ENCODE assay signal across 20 cellular contexts in genomic region chr9:86682240-86682639, GRCh38.
DNase-seq lines count a peak whose midpoint lies in the region; ATAC-seq and TF ChIP-seq lines count a peak whose summit lies in the region.
"Had no signal": no experiment of that assay in that cellular context is flagged by ENCODE, and none has a peak within 500 bp of the region (broad histone marks: within the 10 kb centered on the region; RNA-seq: fewer than 3 reads in every experiment).

No MANE protein-coding gene starts in this region.

- intact Hi-C loops in CD8-positive, alpha-beta T cell (cut with DNase I, micrococcal nuclease): no loop called here

- no peak overlapping the region for H3K9ac ChIP-seq in SK-N-SH

- no peaks in the 10 kb centered on the region for H3K36me3 Mint-ChIP-seq in CD8-positive, alpha-beta T cell
- H3K36me3 Mint-ChIP-seq in activated CD8-positive, alpha-beta T cell treated with anti-CD3 and anti-CD28 coated beads, Interleukin-2, amount 10 ng/mL, durations not matched to agents 7 days and 5 days (ENCODE audit: low read depth): no peaks in the 10 kb centered on the region
- H3K36me3 Mint-ChIP-seq in naive thymus-derived CD8-positive, alpha-beta T cell: no peaks in the 10 kb centered on the region
- H3K36me3 Mint-ChIP-seq: stimulated activated naive B cell treated with anti-CD40 and anti-IgM and Interleukin-4, amounts not matched to agents 10 μg/mL and 1 μg/mL and 100 μg/mL, for 72 hours had no signal

- H3K4me3 ChIP-seq in SK-N-SH (ENCODE audit: low read depth in 2 of 2, low read length in 1 of 2): no peak overlapping the region
- peak overlapping the region; percentile 43 for H3K4me3 ChIP-seq in CD8-positive, alpha-beta T cell (ENCODE audit: low read depth, low read length)
- H3K4me3 ChIP-seq: lung, psoas muscle, skin epidermis had no signal

- no peak overlapping the region for H3K27ac ChIP-seq in SK-N-SH (ENCODE audit: low read depth in 2 of 2, low read length in 1 of 2)
- H3K27ac ChIP-seq in CD8-positive, alpha-beta T cell (ENCODE audit: low read depth, low read length): no peak overlapping the region
- H3K27ac ChIP-seq: 22Rv1, psoas muscle, skin epidermis had no signal

- no peak overlapping the region for H3K4me2 ChIP-seq in SK-N-SH

- H3K79me2 ChIP-seq in SK-N-SH (ENCODE audit: insufficient read depth): no peaks in the 10 kb centered on the region

- no peaks in the 10 kb centered on the region for H3K9me3 Mint-ChIP-seq in CD8-positive, alpha-beta T cell
- H3K9me3 Mint-ChIP-seq in activated CD8-positive, alpha-beta T cell treated with anti-CD3 and anti-CD28 coated beads, Interleukin-2, amount 10 ng/mL, durations not matched to agents 7 days and 5 days (ENCODE audit: insufficient read depth): no peaks in the 10 kb centered on the region
- no peaks in the 10 kb centered on the region for H3K9me3 Mint-ChIP-seq in naive thymus-derived CD8-positive, alpha-beta T cell
- H3K9me3 Mint-ChIP-seq: activated CD4-positive, alpha-beta memory T cell treated with anti-CD3 and anti-CD28 coated beads, Interleukin-2, amount 10 ng/mL, durations not matched to agents 7 days and 5 days; activated T-helper 2 cell treated with anti-CD3 and anti-CD28 coated beads, Interferon-gamma antibody, Interleukin-2, Interleukin-4, amounts not matched to agents 10 μg/mL and 5 μg/mL and 100 μg/mL, durations not matched to agents 14 hours and 24 hours and 36 hours; stimulated activated naive B cell treated with anti-CD40 and anti-IgM and Interleukin-4, amounts not matched to agents 10 μg/mL and 1 μg/mL and 100 μg/mL, for 72 hours had no signal

- H3F3A ChIP-seq in SK-N-SH (replicated peaks; ENCODE audit: insufficient read depth): no peaks in the 10 kb centered on the region

- no peaks in the 10 kb centered on the region for H3K27me3 ChIP-seq in SK-N-SH (ENCODE audit: insufficient read depth)
- H3K27me3 ChIP-seq in CD8-positive, alpha-beta T cell (ENCODE audit: insufficient read depth, low read length): no peaks in the 10 kb centered on the region

- no peak for TF ChIP-seq EP300 in SK-N-SH (IDR thresholded peaks at IDR 0.05; ENCODE audit: borderline replicate concordance in 1 of 2, low read depth in 1 of 2, low read length in 1 of 2)

- 69% methylated on average over 8 of the region's 8 CpGs for WGBS in SK-N-SH (ENCODE audit: low lambda C conversion rate)

- H3K27me3 Mint-ChIP-seq in CD8-positive, alpha-beta T cell (ENCODE audit: low read depth): peaks cover 5% of the 10 kb centered on the region
- no peaks in the 10 kb centered on the region for H3K27me3 Mint-ChIP-seq in activated CD8-positive, alpha-beta T cell treated with anti-CD3 and anti-CD28 coated beads, Interleukin-2, amount 10 ng/mL, durations not matched to agents 7 days and 5 days (ENCODE audit: low read depth)
- peaks cover 0 to 14% (median 5%) of the 10 kb centered on the region in 5 donors for H3K27me3 Mint-ChIP-seq in naive thymus-derived CD8-positive, alpha-beta T cell
- H3K27me3 Mint-ChIP-seq: activated CD4-positive, alpha-beta memory T cell treated with anti-CD3 and anti-CD28 coated beads, Interleukin-2, amount 10 ng/mL, durations not matched to agents 7 days and 5 days; stimulated activated naive B cell treated with anti-CD40 and anti-IgM and Interleukin-4, amounts not matched to agents 10 μg/mL and 1 μg/mL and 100 μg/mL, for 72 hours had no signal

- no peak overlapping the region for H3K27ac Mint-ChIP-seq in CD8-positive, alpha-beta T cell
- H3K27ac Mint-ChIP-seq in activated CD8-positive, alpha-beta T cell treated with anti-CD3 and anti-CD28 coated beads, Interleukin-2, amount 10 ng/mL, durations not matched to agents 7 days and 5 days: no peak overlapping the region
- peak overlapping the region in 7 of 10 donors; percentile 37 to 94 (median 73) for H3K27ac Mint-ChIP-seq in naive thymus-derived CD8-positive, alpha-beta T cell
- H3K27ac Mint-ChIP-seq: activated CD4-positive, alpha-beta memory T cell treated with anti-CD3 and anti-CD28 coated beads, Interleukin-2, amount 10 ng/mL, durations not matched to agents 7 days and 5 days; activated T-helper 2 cell treated with anti-CD3 and anti-CD28 coated beads, Interferon-gamma antibody, Interleukin-2, Interleukin-4, amounts not matched to agents 10 μg/mL and 5 μg/mL and 100 μg/mL, durations not matched to agents 14 hours and 24 hours and 36 hours; stimulated activated naive B cell treated with anti-CD40 and anti-IgM and Interleukin-4, amounts not matched to agents 10 μg/mL and 1 μg/mL and 100 μg/mL, for 72 hours had no signal

- TF ChIP-seq RAD21 in SK-N-SH (IDR thresholded peaks at IDR 0.05; ENCODE audit: low read length): no peak

- no peaks in the 10 kb centered on the region for H3K4me1 ChIP-seq in SK-N-SH (ENCODE audit: control insufficient read depth in 1 of 2, insufficient read depth in 2 of 2, low read depth in 1 of 2, low read length in 1 of 2)
- H3K4me1 ChIP-seq in CD8-positive, alpha-beta T cell (ENCODE audit: insufficient read depth, low read length): no peaks in the 10 kb centered on the region
- H3K4me1 ChIP-seq: psoas muscle had no signal

- no peaks in the 10 kb centered on the region for H3K36me3 ChIP-seq in SK-N-SH (replicated peaks in 1 of 2; ENCODE audit: control insufficient read depth in 1 of 2, insufficient read depth in 2 of 2, low read length in 1 of 2)
- no peaks in the 10 kb centered on the region for H3K36me3 ChIP-seq in CD8-positive, alpha-beta T cell (ENCODE audit: insufficient read depth, low read length)

- DNase-seq in SK-N-SH (no peak), G401 (ENCODE audit: low spot score) (no peak), HuH-7.5 (ENCODE audit: low spot score) (no peak)
- no peak for DNase-seq in CD8-positive, alpha-beta T cell
- no peak for DNase-seq in activated CD8-positive, alpha-beta T cell treated with anti-CD3 and anti-CD28 coated beads, Interleukin-2, amount 10 ng/mL, durations not matched to agents 7 days and 5 days
- no peak for DNase-seq in naive thymus-derived CD8-positive, alpha-beta T cell
- DNase-seq: activated CD4-positive, alpha-beta memory T cell treated with anti-CD3 and anti-CD28 coated beads, Interleukin-2, amount 10 ng/mL, durations not matched to agents 7 days and 5 days; amniotic stem cell; NCI-H1105; NCI-H2081 treated with DMSO at 0.1 percent for 48 hours; psoas muscle; SHP77 treated with DMSO at 0.1 percent for 48 hours; stimulated activated CD4-positive, alpha-beta T cell treated with anti-CD3 and anti-CD28 coated beads, Interleukin-2, amount 100 ng/mL, for 24 hours; stimulated activated naive B cell treated with anti-CD40 and anti-IgM and Interleukin-4, amounts not matched to agents 10 μg/mL and 1 μg/mL and 100 μg/mL, for 72 hours had no signal

- H4K20me1 ChIP-seq in SK-N-SH (ENCODE audit: insufficient read depth): no peaks in the 10 kb centered on the region

- CTCF ChIA-PET in SK-N-SH (lab: Yijun Ruan, JAX): interaction anchor here (1.1 kb wide), 1 partner anchor 13 kb away, joined by 3 read pairs; no protein-coding TSS in a partner anchor
- CTCF ChIA-PET in CD8-positive, alpha-beta T cell (lab: Charles Lee): no interaction called here
- CTCF ChIA-PET in activated CD8-positive, alpha-beta T cell treated with anti-CD3 and anti-CD28 coated beads, Interleukin-2, amount 10 ng/mL, durations not matched to agents 7 days and 5 days (lab: Charles Lee): no interaction called here

- POLR2A ChIA-PET in SK-N-SH (lab: Yijun Ruan, JAX): no interaction called here
- POLR2A ChIA-PET in CD8-positive, alpha-beta T cell (lab: Charles Lee): no interaction called here
- POLR2A ChIA-PET in activated CD8-positive, alpha-beta T cell treated with anti-CD3 and anti-CD28 coated beads, Interleukin-2, amount 10 ng/mL, durations not matched to agents 7 days and 5 days (lab: Charles Lee): no interaction called here
- POLR2A ChIA-PET in naive thymus-derived CD8-positive, alpha-beta T cell (lab: Charles Lee): no interaction called here

- H2AFZ ChIP-seq in SK-N-SH (ENCODE audit: low read depth): 0 out of 2 replicates have a peak overlapping the region, but pooled peaks have one; percentile 52

- no peak for ATAC-seq in SK-N-SH treated with all-trans-retinoic acid at 6 μM for 48 hours
- ATAC-seq in CD8-positive, alpha-beta T cell: no peak
- no peak for ATAC-seq in activated CD8-positive, alpha-beta T cell treated with anti-CD3 and anti-CD28 coated beads, Interleukin-2, amount 10 ng/mL, durations not matched to agents 7 days and 5 days
- ATAC-seq in naive thymus-derived CD8-positive, alpha-beta T cell: no peak
- no peak for ATAC-seq in HG03280 (IDR thresholded peaks at IDR 0.05; ENCODE audit: unreplicated experiment)
- ATAC-seq: psoas muscle; stimulated activated naive B cell treated with anti-CD40 and anti-IgM and Interleukin-4, amounts not matched to agents 10 μg/mL and 1 μg/mL and 100 μg/mL, for 72 hours had no signal

- in situ Hi-C loops in G401 (cut with HindIII; ENCODE audit: low sequenced_read_pairs): no loop called here

- peak overlapping the region; percentile 68 for H3K4me3 Mint-ChIP-seq in CD8-positive, alpha-beta T cell
- peak overlapping the region; percentile 11 for H3K4me3 Mint-ChIP-seq in activated CD8-positive, alpha-beta T cell treated with anti-CD3 and anti-CD28 coated beads, Interleukin-2, amount 10 ng/mL, durations not matched to agents 7 days and 5 days
- peak overlapping the region in 9 of 10 donors; percentile 38 to 81 (median 67) for H3K4me3 Mint-ChIP-seq in naive thymus-derived CD8-positive, alpha-beta T cell
- H3K4me3 Mint-ChIP-seq: activated CD4-positive, alpha-beta memory T cell treated with anti-CD3 and anti-CD28 coated beads, Interleukin-2, amount 10 ng/mL, durations not matched to agents 7 days and 5 days; stimulated activated naive B cell treated with anti-CD40 and anti-IgM and Interleukin-4, amounts not matched to agents 10 μg/mL and 1 μg/mL and 100 μg/mL, for 72 hours had no signal

- H3K9me2 ChIP-seq in SK-N-SH: no peaks in the 10 kb centered on the region

- no peaks in the 10 kb centered on the region for H3K4me1 Mint-ChIP-seq in CD8-positive, alpha-beta T cell (ENCODE audit: low read depth)
- no peaks in the 10 kb centered on the region for H3K4me1 Mint-ChIP-seq in activated CD8-positive, alpha-beta T cell treated with anti-CD3 and anti-CD28 coated beads, Interleukin-2, amount 10 ng/mL, durations not matched to agents 7 days and 5 days (ENCODE audit: low read depth)
- peaks cover 0 to 1% (median 0%) of the 10 kb centered on the region in 4 donors for H3K4me1 Mint-ChIP-seq in naive thymus-derived CD8-positive, alpha-beta T cell
- H3K4me1 Mint-ChIP-seq: activated CD4-positive, alpha-beta memory T cell treated with anti-CD3 and anti-CD28 coated beads, Interleukin-2, amount 10 ng/mL, durations not matched to agents 7 days and 5 days; stimulated activated naive B cell treated with anti-CD40 and anti-IgM and Interleukin-4, amounts not matched to agents 10 μg/mL and 1 μg/mL and 100 μg/mL, for 72 hours had no signal

- TF ChIP-seq CTCF in SK-N-SH (IDR thresholded peaks at IDR 0.05): no peak
- TF ChIP-seq CTCF in CD8-positive, alpha-beta T cell (IDR thresholded peaks at IDR 0.05): no peak

- no peaks in the 10 kb centered on the region for H3K9me3 ChIP-seq in SK-N-SH
- H3K9me3 ChIP-seq in CD8-positive, alpha-beta T cell (ENCODE audit: low read length): no peaks in the 10 kb centered on the region
- H3K9me3 ChIP-seq: psoas muscle had no signal

TF ChIP-seq in SK-N-SH treated with all-trans-retinoic acid at 6 μM for 48 hours, 23 proteins besides CTCF, POLR2A, EP300 and RAD21 (continues in another document):
- no peak for TF ChIP-seq ZFP30 (CRISPR knock-in tag; IDR thresholded peaks at IDR 0.05)

Comparison
In these comparisons a context has a peak if more than half of its experiments do, and no peak if none do; other contexts are left out.
1. H3K27ac Mint-ChIP-seq: peak in naive thymus-derived CD8-positive, alpha-beta T cell (7 of 10); none in CD8-positive, alpha-beta T cell (single experiment) and activated CD8-positive, alpha-beta T cell treated with anti-CD3 and anti-CD28 coated beads, Interleukin-2, amount 10 ng/mL, durations not matched to agents 7 days and 5 days (single experiment).
2. H3K4me3 Mint-ChIP-seq: peak in every context shown above with its lines; median percentile 68 in CD8-positive, alpha-beta T cell; 67 in naive thymus-derived CD8-positive, alpha-beta T cell; 11 in activated CD8-positive, alpha-beta T cell treated with anti-CD3 and anti-CD28 coated beads, Interleukin-2, amount 10 ng/mL, durations not matched to agents 7 days and 5 days.